In genomic region chr10:101257121-101257890, GRCh38 we compare ENCODE assay signal across 26 cellular contexts. TPM values are rescaled to one million over a fixed set of nuclear protein-coding genes. Genes with fewer than 3 reads are reported as not detected.
"Had no signal": no experiment of that assay in that cellular context is flagged by ENCODE, and none has a peak within 500 bp of the region (broad histone marks: within the 10 kb centered on the region; RNA-seq: fewer than 3 reads in every experiment).

No MANE protein-coding gene starts in this region.

- ATAC-seq: esophagus mucosa, left cardiac atrium, left ventricle myocardium superior, right lobe of liver had no signal

- H3K27ac Mint-ChIP-seq: activated CD8-positive, alpha-beta T cell treated with anti-CD3 and anti-CD28 coated beads for 36 hours; activated naive CD4-positive, alpha-beta T cell treated with anti-CD3 and anti-CD28 coated beads, Interleukin-2, amount 50 U/mL, for 72 hours; dendritic cell treated with granulocyte-macrophage colony-stimulating factor and Interleukin-4, amounts not matched to agents 40 ng/mL and 50 ng/mL, for 4 days; endodermal cell; naive B cell; nephron progenitor cell; stimulated activated naive CD8-positive, alpha-beta T cell treated with anti-CD3 and anti-CD28 coated beads, Interleukin-15, Interleukin-2, amounts not matched to agents 100 ng/mL and 50 ng/mL, for 24 hours had no signal

- DNase-seq: activated CD4-positive, alpha-beta T cell treated with anti-CD3 and anti-CD28 coated beads for 1 hour; activated CD4-positive, alpha-beta T cell treated with anti-CD3 and anti-CD28 coated beads, Interleukin-2, amount 50 U/mL, for 1 hour; activated naive CD4-positive, alpha-beta T cell; activated T-cell treated with anti-CD3 and anti-CD28 coated beads, Interleukin-2, amount 50 U/mL, for 48 hours; central memory CD4-positive, alpha-beta T cell; foreskin fibroblast; head of caudate nucleus; hippocampal formation; left cardiac atrium; left ventricle myocardium superior; naive B cell; nephron progenitor cell; right lobe of liver; stimulated activated CD4-positive, alpha-beta T cell treated with anti-CD3 and anti-CD28 coated beads, Interleukin-2, amount 100 ng/mL, for 48 hours had no signal

- H3K4me1 Mint-ChIP-seq: naive B cell had no signal

- H3K9me3 Mint-ChIP-seq: dendritic cell treated with granulocyte-macrophage colony-stimulating factor and Interleukin-4, amounts not matched to agents 40 ng/mL and 50 ng/mL, for 4 days; endodermal cell had no signal

- H3K4me3 Mint-ChIP-seq: activated CD8-positive, alpha-beta T cell treated with anti-CD3 and anti-CD28 coated beads for 36 hours; dendritic cell treated with granulocyte-macrophage colony-stimulating factor and Interleukin-4, amounts not matched to agents 40 ng/mL and 50 ng/mL, for 4 days; endodermal cell; naive B cell; nephron progenitor cell; stimulated activated naive CD8-positive, alpha-beta T cell treated with anti-CD3 and anti-CD28 coated beads, Interleukin-15, Interleukin-2, amounts not matched to agents 100 ng/mL and 50 ng/mL, for 24 hours had no signal

- H3K36me3 Mint-ChIP-seq: activated naive CD4-positive, alpha-beta T cell treated with anti-CD3 and anti-CD28 coated beads, Interleukin-2, amount 50 U/mL, for 72 hours; naive B cell had no signal

RNA-seq across cellular contexts. Expression of gene LBX1, which starts 28.0 kb away (rescaled TPM):
- total RNA-seq: activated CD8-positive, alpha-beta T cell treated with anti-CD3 and anti-CD28 coated beads for 36 hours; activated naive CD4-positive, alpha-beta T cell treated with anti-CD3 and anti-CD28 coated beads, Interleukin-2, amount 50 U/mL, for 72 hours; breast epithelium; endodermal cell; esophagus mucosa; left cardiac atrium; left ventricle myocardium superior; lung microvascular endothelial cell; osteocyte; posterior vena cava; right lobe of liver; subcutaneous adipose tissue; thoracic aorta had no signal
